In genomic region chr10:126888436-126888835, GRCh38 we compare ENCODE assay signal across 1 cellular context. TPM values are rescaled to one million over a fixed set of nuclear protein-coding genes. Genes with fewer than 3 reads are reported as not detected.
"Had no signal": no experiment of that assay in that cellular context is flagged by ENCODE, and none has a peak within 500 bp of the region (broad histone marks: within the 10 kb centered on the region; RNA-seq: fewer than 3 reads in every experiment).

No MANE protein-coding gene starts in this region.

RNA-seq across cellular contexts. Expression of gene DOCK1, which starts 16.8 kb away (rescaled TPM):
- total RNA-seq: naive thymus-derived CD8-positive, alpha-beta T cell had no signal
- polyA plus RNA-seq: naive thymus-derived CD8-positive, alpha-beta T cell had no signal
